In the genomic region with DNA sequence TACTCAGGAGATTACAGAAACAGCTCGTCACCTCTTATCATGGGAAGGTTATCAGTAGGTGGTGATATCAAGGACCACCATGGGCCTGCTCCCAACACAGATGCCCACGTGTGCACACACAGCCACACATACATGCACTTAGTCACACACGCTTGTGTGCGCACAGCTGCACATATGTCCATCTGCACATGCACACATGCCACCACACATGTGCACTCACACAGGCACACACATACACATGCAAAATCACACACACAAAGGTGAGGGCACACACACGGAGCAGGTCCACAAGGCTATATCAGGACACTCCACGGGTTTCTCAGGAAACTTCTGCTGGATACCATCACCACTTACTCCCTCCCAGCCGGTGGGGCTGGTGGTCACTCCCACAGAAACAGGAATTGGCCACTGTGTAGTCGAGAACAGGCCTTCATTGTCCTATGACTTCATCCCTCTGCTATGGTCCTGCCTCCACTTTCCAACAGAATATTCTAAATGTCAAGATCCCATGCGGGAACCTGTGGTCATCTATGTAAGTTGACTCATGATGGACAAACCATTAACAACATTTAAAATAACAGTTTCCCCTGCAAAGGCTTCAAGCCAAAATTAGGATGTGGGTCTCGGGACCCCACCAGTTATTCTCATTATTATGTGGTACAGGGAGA, we compare ENCODE assay signal across 1 cellular context.
TF ChIP-seq lines count a peak whose summit lies in the region.

No MANE protein-coding gene starts in this region.

TF ChIP-seq in K562, 482 proteins besides CTCF, POLR2A, EP300 and RAD21 (continued from another document and continues in another):
- TF ChIP-seq SETDB1 (IDR thresholded peaks at IDR 0.05; ENCODE audit: low read length) (no peak), KAT8 (IDR thresholded peaks at IDR 0.05; ENCODE audit: low read depth) (no peak), SIN3B (IDR thresholded peaks at IDR 0.05; ENCODE audit: low read depth) (no peak), ZNF134 (CRISPR knock-in tag; conservative IDR thresholded peaks at IDR 0.05) (no peak; the same call in 1 of the 2 replicates), TEAD1 (CRISPR knock-in tag; IDR thresholded peaks at IDR 0.05) (no peak; a peak in 1 of 4 replicates), HDAC8 (tag; IDR thresholded peaks at IDR 0.05) (no peak), ZBTB7A (IDR thresholded peaks at IDR 0.05; ENCODE audit: borderline replicate concordance, control insufficient read depth, low read depth, low read length) (no peak), CAMTA2 (CRISPR knock-in tag; conservative IDR thresholded peaks at IDR 0.05) (no peak), SLC30A9 (CRISPR knock-in tag; IDR thresholded peaks at IDR 0.05) (no peak), ZFP36 (IDR thresholded peaks at IDR 0.05; ENCODE audit: low read depth, low read length, partially characterized antibody) (no peak), NR3C1 (CRISPR knock-in tag; IDR thresholded peaks at IDR 0.05) (no peak), PTBP1 (IDR thresholded peaks at IDR 0.05; ENCODE audit: low read depth, low read length) (no peak), MYBL2 (IDR thresholded peaks at IDR 0.05; ENCODE audit: low read depth) (no peak), MYBL2 (CRISPR knock-in tag; IDR thresholded peaks at IDR 0.05; ENCODE audit: borderline replicate concordance) (no peak), GATAD2B (IDR thresholded peaks at IDR 0.05; ENCODE audit: borderline replicate concordance) (no peak), TCF7 (IDR thresholded peaks at IDR 0.05; ENCODE audit: borderline replicate concordance) (no peak), SPI1 (IDR thresholded peaks at IDR 0.05; ENCODE audit: borderline replicate concordance, low read depth, low read length) (0 out of 2 replicates have a peak, but pooled peaks have one; percentile 14), ZNF408 (CRISPR knock-in tag; IDR thresholded peaks at IDR 0.05; ENCODE audit: low read depth) (no peak), MBD2 (IDR thresholded peaks at IDR 0.05; ENCODE audit: borderline replicate concordance, low read depth) (no peak), HMGN3 (IDR thresholded peaks at IDR 0.05; ENCODE audit: borderline replicate concordance, extremely low read depth, insufficient read length, low read depth, low read length) (no peak), MYC (IDR thresholded peaks at IDR 0.05; ENCODE audit: low read depth, low read length) (no peak), MYC (CRISPR knock-in tag; IDR thresholded peaks at IDR 0.05; ENCODE audit: borderline replicate concordance, low read depth) (no peak), PURB (CRISPR knock-in tag; IDR thresholded peaks at IDR 0.05; ENCODE audit: low read depth) (no peak), SNIP1 (IDR thresholded peaks at IDR 0.05; ENCODE audit: low read depth) (no peak), DNMT1 (IDR thresholded peaks at IDR 0.05) (no peak), ZNF778 (CRISPR knock-in tag; IDR thresholded peaks at IDR 0.05) (no peak), DPF2 (IDR thresholded peaks at IDR 0.05) (0 out of 2 replicates have a peak, but pooled peaks have one; percentile 34), ZNF263 (CRISPR knock-in tag; IDR thresholded peaks at IDR 0.05; ENCODE audit: borderline replicate concordance) (0 out of 2 replicates have a peak, but pooled peaks have one; percentile 33), ETV6 (IDR thresholded peaks at IDR 0.05; ENCODE audit: borderline replicate concordance in 1 of 2, low read depth in 2 of 2, low read length in 1 of 2) (no peak), ETV6 (CRISPR knock-in tag; IDR thresholded peaks at IDR 0.05; ENCODE audit: borderline replicate concordance) (no peak), ZC3H11A (IDR thresholded peaks at IDR 0.05; ENCODE audit: low read depth, low read length) (no peak), SRSF3 (IDR thresholded peaks at IDR 0.05; ENCODE audit: insufficient read depth, low read length) (no peak), CBX1 (IDR thresholded peaks at IDR 0.05; ENCODE audit: low read depth) (no peak), U2AF1 (optimal IDR thresholded peaks at IDR 0.05; ENCODE audit: low read depth, low read length) (no peak), C11orf30 (IDR thresholded peaks at IDR 0.05; ENCODE audit: low read depth) (no peak)
- TF ChIP-seq, protein P1, sequence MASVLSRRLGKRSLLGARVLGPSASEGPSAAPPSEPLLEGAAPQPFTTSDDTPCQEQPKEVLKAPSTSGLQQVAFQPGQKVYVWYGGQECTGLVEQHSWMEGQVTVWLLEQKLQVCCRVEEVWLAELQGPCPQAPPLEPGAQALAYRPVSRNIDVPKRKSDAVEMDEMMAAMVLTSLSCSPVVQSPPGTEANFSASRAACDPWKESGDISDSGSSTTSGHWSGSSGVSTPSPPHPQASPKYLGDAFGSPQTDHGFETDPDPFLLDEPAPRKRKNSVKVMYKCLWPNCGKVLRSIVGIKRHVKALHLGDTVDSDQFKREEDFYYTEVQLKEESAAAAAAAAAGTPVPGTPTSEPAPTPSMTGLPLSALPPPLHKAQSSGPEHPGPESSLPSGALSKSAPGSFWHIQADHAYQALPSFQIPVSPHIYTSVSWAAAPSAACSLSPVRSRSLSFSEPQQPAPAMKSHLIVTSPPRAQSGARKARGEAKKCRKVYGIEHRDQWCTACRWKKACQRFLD (CRISPR knock-in tag; IDR thresholded peaks at IDR 0.05), result no peak
- TF ChIP-seq, protein P2, sequence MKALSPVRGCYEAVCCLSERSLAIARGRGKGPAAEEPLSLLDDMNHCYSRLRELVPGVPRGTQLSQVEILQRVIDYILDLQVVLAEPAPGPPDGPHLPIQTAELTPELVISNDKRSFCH (CRISPR knock-in tag; IDR thresholded peaks at IDR 0.05), result no peak
- TF ChIP-seq, protein P2 (tag; IDR thresholded peaks at IDR 0.05), result no peak
- TF ChIP-seq, protein P3, sequence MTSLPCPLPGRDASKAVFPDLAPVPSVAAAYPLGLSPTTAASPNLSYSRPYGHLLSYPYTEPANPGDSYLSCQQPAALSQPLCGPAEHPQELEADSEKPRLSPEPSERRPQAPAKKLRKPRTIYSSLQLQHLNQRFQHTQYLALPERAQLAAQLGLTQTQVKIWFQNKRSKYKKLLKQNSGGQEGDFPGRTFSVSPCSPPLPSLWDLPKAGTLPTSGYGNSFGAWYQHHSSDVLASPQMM (CRISPR knock-in tag; IDR thresholded peaks at IDR 0.05), result no peak
- TF ChIP-seq, protein P4, sequence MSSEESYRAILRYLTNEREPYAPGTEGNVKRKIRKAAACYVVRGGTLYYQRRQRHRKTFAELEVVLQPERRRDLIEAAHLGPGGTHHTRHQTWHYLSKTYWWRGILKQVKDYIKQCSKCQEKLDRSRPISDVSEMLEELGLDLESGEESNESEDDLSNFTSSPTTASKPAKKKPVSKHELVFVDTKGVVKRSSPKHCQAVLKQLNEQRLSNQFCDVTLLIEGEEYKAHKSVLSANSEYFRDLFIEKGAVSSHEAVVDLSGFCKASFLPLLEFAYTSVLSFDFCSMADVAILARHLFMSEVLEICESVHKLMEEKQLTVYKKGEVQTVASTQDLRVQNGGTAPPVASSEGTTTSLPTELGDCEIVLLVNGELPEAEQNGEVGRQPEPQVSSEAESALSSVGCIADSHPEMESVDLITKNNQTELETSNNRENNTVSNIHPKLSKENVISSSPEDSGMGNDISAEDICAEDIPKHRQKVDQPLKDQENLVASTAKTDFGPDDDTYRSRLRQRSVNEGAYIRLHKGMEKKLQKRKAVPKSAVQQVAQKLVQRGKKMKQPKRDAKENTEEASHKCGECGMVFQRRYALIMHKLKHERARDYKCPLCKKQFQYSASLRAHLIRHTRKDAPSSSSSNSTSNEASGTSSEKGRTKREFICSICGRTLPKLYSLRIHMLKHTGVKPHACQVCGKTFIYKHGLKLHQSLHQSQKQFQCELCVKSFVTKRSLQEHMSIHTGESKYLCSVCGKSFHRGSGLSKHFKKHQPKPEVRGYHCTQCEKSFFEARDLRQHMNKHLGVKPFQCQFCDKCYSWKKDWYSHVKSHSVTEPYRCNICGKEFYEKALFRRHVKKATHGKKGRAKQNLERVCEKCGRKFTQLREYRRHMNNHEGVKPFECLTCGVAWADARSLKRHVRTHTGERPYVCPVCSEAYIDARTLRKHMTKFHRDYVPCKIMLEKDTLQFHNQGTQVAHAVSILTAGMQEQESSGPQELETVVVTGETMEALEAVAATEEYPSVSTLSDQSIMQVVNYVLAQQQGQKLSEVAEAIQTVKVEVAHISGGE (CRISPR knock-in tag; IDR thresholded peaks at IDR 0.05), result no peak
- TF ChIP-seq, protein P5, sequence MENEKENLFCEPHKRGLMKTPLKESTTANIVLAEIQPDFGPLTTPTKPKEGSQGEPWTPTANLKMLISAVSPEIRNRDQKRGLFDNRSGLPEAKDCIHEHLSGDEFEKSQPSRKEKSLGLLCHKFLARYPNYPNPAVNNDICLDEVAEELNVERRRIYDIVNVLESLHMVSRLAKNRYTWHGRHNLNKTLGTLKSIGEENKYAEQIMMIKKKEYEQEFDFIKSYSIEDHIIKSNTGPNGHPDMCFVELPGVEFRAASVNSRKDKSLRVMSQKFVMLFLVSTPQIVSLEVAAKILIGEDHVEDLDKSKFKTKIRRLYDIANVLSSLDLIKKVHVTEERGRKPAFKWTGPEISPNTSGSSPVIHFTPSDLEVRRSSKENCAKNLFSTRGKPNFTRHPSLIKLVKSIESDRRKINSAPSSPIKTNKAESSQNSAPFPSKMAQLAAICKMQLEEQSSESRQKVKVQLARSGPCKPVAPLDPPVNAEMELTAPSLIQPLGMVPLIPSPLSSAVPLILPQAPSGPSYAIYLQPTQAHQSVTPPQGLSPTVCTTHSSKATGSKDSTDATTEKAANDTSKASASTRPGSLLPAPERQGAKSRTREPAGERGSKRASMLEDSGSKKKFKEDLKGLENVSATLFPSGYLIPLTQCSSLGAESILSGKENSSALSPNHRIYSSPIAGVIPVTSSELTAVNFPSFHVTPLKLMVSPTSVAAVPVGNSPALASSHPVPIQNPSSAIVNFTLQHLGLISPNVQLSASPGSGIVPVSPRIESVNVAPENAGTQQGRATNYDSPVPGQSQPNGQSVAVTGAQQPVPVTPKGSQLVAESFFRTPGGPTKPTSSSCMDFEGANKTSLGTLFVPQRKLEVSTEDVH (IDR thresholded peaks at IDR 0.05; ENCODE audit: low read depth, partially characterized antibody), result no peak
- TF ChIP-seq, protein P6, sequence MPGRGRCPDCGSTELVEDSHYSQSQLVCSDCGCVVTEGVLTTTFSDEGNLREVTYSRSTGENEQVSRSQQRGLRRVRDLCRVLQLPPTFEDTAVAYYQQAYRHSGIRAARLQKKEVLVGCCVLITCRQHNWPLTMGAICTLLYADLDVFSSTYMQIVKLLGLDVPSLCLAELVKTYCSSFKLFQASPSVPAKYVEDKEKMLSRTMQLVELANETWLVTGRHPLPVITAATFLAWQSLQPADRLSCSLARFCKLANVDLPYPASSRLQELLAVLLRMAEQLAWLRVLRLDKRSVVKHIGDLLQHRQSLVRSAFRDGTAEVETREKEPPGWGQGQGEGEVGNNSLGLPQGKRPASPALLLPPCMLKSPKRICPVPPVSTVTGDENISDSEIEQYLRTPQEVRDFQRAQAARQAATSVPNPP (IDR thresholded peaks at IDR 0.05; ENCODE audit: borderline replicate concordance, insufficient read depth, insufficient read length), result no peak
- TF ChIP-seq, protein P7, sequence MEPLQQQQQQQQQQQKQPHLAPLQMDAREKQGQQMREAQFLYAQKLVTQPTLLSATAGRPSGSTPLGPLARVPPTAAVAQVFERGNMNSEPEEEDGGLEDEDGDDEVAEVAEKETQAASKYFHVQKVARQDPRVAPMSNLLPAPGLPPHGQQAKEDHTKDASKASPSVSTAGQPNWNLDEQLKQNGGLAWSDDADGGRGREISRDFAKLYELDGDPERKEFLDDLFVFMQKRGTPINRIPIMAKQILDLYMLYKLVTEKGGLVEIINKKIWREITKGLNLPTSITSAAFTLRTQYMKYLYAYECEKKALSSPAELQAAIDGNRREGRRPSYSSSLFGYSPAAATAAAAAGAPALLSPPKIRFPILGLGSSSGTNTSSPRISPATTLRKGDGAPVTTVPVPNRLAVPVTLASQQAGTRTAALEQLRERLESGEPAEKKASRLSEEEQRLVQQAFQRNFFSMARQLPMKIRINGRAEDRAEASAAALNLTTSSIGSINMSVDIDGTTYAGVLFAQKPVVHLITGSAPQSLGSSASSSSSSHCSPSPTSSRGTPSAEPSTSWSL (CRISPR knock-in tag; IDR thresholded peaks at IDR 0.05; ENCODE audit: borderline replicate concordance), result no peak; the same call in 1 of the 2 replicates
- TF ChIP-seq, protein P8, sequence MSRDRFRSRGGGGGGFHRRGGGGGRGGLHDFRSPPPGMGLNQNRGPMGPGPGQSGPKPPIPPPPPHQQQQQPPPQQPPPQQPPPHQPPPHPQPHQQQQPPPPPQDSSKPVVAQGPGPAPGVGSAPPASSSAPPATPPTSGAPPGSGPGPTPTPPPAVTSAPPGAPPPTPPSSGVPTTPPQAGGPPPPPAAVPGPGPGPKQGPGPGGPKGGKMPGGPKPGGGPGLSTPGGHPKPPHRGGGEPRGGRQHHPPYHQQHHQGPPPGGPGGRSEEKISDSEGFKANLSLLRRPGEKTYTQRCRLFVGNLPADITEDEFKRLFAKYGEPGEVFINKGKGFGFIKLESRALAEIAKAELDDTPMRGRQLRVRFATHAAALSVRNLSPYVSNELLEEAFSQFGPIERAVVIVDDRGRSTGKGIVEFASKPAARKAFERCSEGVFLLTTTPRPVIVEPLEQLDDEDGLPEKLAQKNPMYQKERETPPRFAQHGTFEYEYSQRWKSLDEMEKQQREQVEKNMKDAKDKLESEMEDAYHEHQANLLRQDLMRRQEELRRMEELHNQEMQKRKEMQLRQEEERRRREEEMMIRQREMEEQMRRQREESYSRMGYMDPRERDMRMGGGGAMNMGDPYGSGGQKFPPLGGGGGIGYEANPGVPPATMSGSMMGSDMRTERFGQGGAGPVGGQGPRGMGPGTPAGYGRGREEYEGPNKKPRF (IDR thresholded peaks at IDR 0.05; ENCODE audit: low read depth, low read length), result no peak
- TF ChIP-seq, protein P9, sequence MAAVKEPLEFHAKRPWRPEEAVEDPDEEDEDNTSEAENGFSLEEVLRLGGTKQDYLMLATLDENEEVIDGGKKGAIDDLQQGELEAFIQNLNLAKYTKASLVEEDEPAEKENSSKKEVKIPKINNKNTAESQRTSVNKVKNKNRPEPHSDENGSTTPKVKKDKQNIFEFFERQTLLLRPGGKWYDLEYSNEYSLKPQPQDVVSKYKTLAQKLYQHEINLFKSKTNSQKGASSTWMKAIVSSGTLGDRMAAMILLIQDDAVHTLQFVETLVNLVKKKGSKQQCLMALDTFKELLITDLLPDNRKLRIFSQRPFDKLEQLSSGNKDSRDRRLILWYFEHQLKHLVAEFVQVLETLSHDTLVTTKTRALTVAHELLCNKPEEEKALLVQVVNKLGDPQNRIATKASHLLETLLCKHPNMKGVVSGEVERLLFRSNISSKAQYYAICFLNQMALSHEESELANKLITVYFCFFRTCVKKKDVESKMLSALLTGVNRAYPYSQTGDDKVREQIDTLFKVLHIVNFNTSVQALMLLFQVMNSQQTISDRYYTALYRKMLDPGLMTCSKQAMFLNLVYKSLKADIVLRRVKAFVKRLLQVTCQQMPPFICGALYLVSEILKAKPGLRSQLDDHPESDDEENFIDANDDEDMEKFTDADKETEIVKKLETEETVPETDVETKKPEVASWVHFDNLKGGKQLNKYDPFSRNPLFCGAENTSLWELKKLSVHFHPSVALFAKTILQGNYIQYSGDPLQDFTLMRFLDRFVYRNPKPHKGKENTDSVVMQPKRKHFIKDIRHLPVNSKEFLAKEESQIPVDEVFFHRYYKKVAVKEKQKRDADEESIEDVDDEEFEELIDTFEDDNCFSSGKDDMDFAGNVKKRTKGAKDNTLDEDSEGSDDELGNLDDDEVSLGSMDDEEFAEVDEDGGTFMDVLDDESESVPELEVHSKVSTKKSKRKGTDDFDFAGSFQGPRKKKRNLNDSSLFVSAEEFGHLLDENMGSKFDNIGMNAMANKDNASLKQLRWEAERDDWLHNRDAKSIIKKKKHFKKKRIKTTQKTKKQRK (IDR thresholded peaks at IDR 0.05; ENCODE audit: borderline replicate concordance, low read depth, low read length), result no peak
